ENCODE assay signal across 27 cellular contexts in genomic region chr12:69417741-69418167, GRCh38.
"Had no signal": no experiment of that assay in that cellular context is flagged by ENCODE, and none has a peak within 500 bp of the region (broad histone marks: within the 10 kb centered on the region; RNA-seq: fewer than 3 reads in every experiment).

No MANE protein-coding gene starts in this region.

- H3K4me1 Mint-ChIP-seq: activated CD4-positive, alpha-beta T cell treated with anti-CD3 and anti-CD28 coated beads, Interleukin-2, amount 10 ng/mL, durations not matched to agents 7 days and 5 days; activated naive CD8-positive, alpha-beta T cell treated with anti-CD3 and anti-CD28 coated beads, Interleukin-2, amount 50 U/mL, for 24 hours; central memory CD8-positive, alpha-beta T cell had no signal

- H3K9me3 Mint-ChIP-seq: activated CD4-positive, alpha-beta memory T cell treated with anti-CD3 and anti-CD28 coated beads for 36 hours; activated CD4-positive, alpha-beta T cell treated with anti-CD3 and anti-CD28 coated beads, Interleukin-2, amount 10 ng/mL, durations not matched to agents 7 days and 5 days; activated naive CD4-positive, alpha-beta T cell treated with anti-CD3 and anti-CD28 coated beads, Interleukin-2, amount 50 U/mL, for 72 hours; activated T-cell treated with anti-CD3 and anti-CD28 coated beads, Interleukin-2, amount 50 U/mL, for 4 hours; brain; central memory CD8-positive, alpha-beta T cell had no signal

- H3K27ac ChIP-seq: SJSA1 had no signal

- ATAC-seq: activated naive CD4-positive, alpha-beta T cell treated with anti-CD3 and anti-CD28 coated beads, Interleukin-2, amount 50 U/mL, for 72 hours; activated naive CD8-positive, alpha-beta T cell treated with anti-CD3 and anti-CD28 coated beads, Interleukin-2, amount 50 U/mL, for 24 hours; activated T-cell treated with anti-CD3 and anti-CD28 coated beads, Interleukin-2, amount 50 U/mL, for 4 hours; PC-3; T-helper 17 cell had no signal

- H3K4me3 ChIP-seq: SJSA1 had no signal

- H3K27me3 ChIP-seq: SJSA1 had no signal

- H3K27ac Mint-ChIP-seq: activated CD4-positive, alpha-beta memory T cell treated with anti-CD3 and anti-CD28 coated beads for 36 hours; activated CD4-positive, alpha-beta T cell treated with anti-CD3 and anti-CD28 coated beads, Interleukin-2, amount 10 ng/mL, durations not matched to agents 7 days and 5 days; activated naive CD4-positive, alpha-beta T cell treated with anti-CD3 and anti-CD28 coated beads, Interleukin-2, amount 50 U/mL, for 72 hours; activated naive CD8-positive, alpha-beta T cell treated with anti-CD3 and anti-CD28 coated beads, Interleukin-2, amount 50 U/mL, for 24 hours; brain; T-helper 17 cell had no signal

- DNase-seq: activated CD4-positive, alpha-beta memory T cell treated with anti-CD3 and anti-CD28 coated beads for 36 hours; activated CD4-positive, alpha-beta T cell treated with anti-CD3 and anti-CD28 coated beads, Interleukin-2, amount 10 ng/mL, durations not matched to agents 7 days and 5 days; activated CD4-positive, CD25-positive, alpha-beta regulatory T cell; activated CD8-positive, alpha-beta memory T cell treated with anti-CD3 and anti-CD28 coated beads for 24 hours; activated effector memory CD4-positive, alpha-beta T cell treated with anti-CD3 and anti-CD28 coated beads, Interleukin-2, amount 50 U/mL, for 16 hours; activated naive CD4-positive, alpha-beta T cell treated with Interleukin-2 at 50 U/mL for 16 hours; activated naive CD8-positive, alpha-beta T cell treated with anti-CD3 and anti-CD28 coated beads, Interleukin-2, amount 50 U/mL, for 24 hours; activated T-cell treated with anti-CD3 and anti-CD28 coated beads, Interleukin-2, amount 50 U/mL, for 4 hours; amniotic stem cell; NCI-H1092; NCI-H1417; NCI-H1930; NCI-H2107; NCI-H2171 treated with DMSO at 0.1 percent for 48 hours; NCI-H226; NCI-H510A; NCI-H526 treated with DMSO at 0.1 percent for 48 hours; PC-3; SHP77; T-helper 17 cell; T-helper 9 cell had no signal

- H3K4me3 Mint-ChIP-seq: activated CD4-positive, alpha-beta memory T cell treated with anti-CD3 and anti-CD28 coated beads for 36 hours; activated CD4-positive, alpha-beta T cell treated with anti-CD3 and anti-CD28 coated beads, Interleukin-2, amount 10 ng/mL, durations not matched to agents 7 days and 5 days; activated naive CD8-positive, alpha-beta T cell treated with anti-CD3 and anti-CD28 coated beads, Interleukin-2, amount 50 U/mL, for 24 hours; activated T-cell treated with anti-CD3 and anti-CD28 coated beads, Interleukin-2, amount 50 U/mL, for 4 hours; brain; central memory CD8-positive, alpha-beta T cell; T-helper 17 cell had no signal

- H3K27me3 Mint-ChIP-seq: activated CD4-positive, alpha-beta memory T cell treated with anti-CD3 and anti-CD28 coated beads for 36 hours; activated CD4-positive, alpha-beta T cell treated with anti-CD3 and anti-CD28 coated beads, Interleukin-2, amount 10 ng/mL, durations not matched to agents 7 days and 5 days; activated naive CD8-positive, alpha-beta T cell treated with anti-CD3 and anti-CD28 coated beads, Interleukin-2, amount 50 U/mL, for 24 hours; central memory CD8-positive, alpha-beta T cell; T-helper 17 cell had no signal

- H3K9me3 ChIP-seq: SJSA1 had no signal

- FAIRE-seq: astrocyte, RCC 7860 had no signal

- H3K36me3 Mint-ChIP-seq: activated CD4-positive, alpha-beta memory T cell treated with anti-CD3 and anti-CD28 coated beads for 36 hours; activated naive CD4-positive, alpha-beta T cell treated with anti-CD3 and anti-CD28 coated beads, Interleukin-2, amount 50 U/mL, for 72 hours; brain had no signal

- H3K36me3 ChIP-seq: SJSA1 had no signal
